Comparison of ENCODE assay signal across 1 cellular context in genomic region chr1:15847100-15847892, GRCh38.
TF ChIP-seq lines count a peak whose summit lies in the region.

SPEN (plus strand) TSS chr1:15847707; CDS start chr1:15848068, 361 bp downstream.

TF ChIP-seq in GM23338, 12 proteins besides CTCF, POLR2A, EP300 and RAD21:
- peak; percentile 67 for TF ChIP-seq POLR2AphosphoS5 (IDR thresholded peaks at IDR 0.05; ENCODE audit: low read depth)
- TF ChIP-seq ZNF331 (CRISPR knock-in tag; IDR thresholded peaks at IDR 0.05; ENCODE audit: low read depth) = no peak
TF ChIP-seq in GM23338: peak in this region for 1.
